Comparison of ENCODE assay signal across 1 cellular context in the genomic region with DNA sequence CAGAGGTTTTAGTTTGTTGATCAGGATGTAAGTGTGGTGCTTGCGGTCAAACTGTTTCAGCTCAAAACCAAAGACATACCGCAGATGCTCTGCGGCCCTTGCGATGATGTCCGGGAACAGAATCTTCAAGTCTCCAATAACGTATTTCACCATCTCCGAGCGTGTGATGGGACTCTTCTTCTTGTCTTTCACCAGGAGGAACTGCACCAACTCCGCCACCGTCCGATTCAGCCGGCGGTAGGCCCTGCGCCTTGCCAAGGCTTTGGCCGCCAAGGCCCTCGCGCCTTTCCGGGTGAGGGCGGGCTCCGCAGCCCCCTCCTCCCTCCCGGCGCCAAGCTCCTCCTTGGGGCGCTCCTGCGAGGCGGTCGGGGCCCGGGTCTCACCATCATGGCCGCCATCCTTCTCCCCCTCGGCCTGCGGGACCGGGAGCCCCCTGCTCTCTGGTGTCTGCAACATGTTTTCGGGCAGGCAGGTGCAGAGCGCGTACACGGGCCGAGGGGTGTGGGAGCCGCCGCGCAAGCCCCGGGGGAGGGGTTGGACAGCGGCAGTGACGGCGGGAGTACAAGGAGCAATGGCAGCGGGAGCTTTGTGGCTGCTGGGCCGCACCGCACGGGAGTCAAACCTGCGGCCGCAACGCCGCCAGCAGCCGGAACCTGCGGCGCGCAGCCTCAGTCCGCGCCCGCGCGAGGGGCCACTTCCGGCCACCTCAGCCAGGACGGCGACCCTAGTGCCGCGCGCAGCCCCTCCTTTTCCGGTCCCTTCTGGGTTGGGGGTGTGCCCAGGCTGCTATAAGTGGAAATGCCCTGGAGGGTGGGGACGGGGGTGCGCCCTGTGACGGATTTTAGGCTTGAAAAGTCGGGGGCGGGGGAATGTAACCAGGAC.
TF ChIP-seq lines count a peak whose summit lies in the region.

A gene with protein sequence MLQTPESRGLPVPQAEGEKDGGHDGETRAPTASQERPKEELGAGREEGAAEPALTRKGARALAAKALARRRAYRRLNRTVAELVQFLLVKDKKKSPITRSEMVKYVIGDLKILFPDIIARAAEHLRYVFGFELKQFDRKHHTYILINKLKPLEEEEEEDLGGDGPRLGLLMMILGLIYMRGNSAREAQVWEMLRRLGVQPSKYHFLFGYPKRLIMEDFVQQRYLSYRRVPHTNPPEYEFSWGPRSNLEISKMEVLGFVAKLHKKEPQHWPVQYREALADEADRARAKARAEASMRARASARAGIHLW (minus strand): TSS at position 699 of the 882 bp plus-strand sequence. CDS start 243 bp downstream, at position 456.

TF ChIP-seq in K562, 482 proteins besides CTCF, POLR2A, EP300 and RAD21 (continued from another document and continues in another):
- TF ChIP-seq, protein P1, sequence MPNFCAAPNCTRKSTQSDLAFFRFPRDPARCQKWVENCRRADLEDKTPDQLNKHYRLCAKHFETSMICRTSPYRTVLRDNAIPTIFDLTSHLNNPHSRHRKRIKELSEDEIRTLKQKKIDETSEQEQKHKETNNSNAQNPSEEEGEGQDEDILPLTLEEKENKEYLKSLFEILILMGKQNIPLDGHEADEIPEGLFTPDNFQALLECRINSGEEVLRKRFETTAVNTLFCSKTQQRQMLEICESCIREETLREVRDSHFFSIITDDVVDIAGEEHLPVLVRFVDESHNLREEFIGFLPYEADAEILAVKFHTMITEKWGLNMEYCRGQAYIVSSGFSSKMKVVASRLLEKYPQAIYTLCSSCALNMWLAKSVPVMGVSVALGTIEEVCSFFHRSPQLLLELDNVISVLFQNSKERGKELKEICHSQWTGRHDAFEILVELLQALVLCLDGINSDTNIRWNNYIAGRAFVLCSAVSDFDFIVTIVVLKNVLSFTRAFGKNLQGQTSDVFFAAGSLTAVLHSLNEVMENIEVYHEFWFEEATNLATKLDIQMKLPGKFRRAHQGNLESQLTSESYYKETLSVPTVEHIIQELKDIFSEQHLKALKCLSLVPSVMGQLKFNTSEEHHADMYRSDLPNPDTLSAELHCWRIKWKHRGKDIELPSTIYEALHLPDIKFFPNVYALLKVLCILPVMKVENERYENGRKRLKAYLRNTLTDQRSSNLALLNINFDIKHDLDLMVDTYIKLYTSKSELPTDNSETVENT (CRISPR knock-in tag; IDR thresholded peaks at IDR 0.05), result peak; percentile 75; the same call in 1 of the 2 replicates
- no peak for TF ChIP-seq CC2D1A (IDR thresholded peaks at IDR 0.05)
- TF ChIP-seq POLR2AphosphoS5 (IDR thresholded peaks at IDR 0.05; ENCODE audit: control insufficient read depth, insufficient read depth, low read depth, low read length), result peak; percentile 43
- no peak for TF ChIP-seq ZNF239 (CRISPR knock-in tag; IDR thresholded peaks at IDR 0.05)
- 0 out of 2 replicates have a peak, but pooled peaks have one; percentile 19 for TF ChIP-seq ZNF583 (CRISPR knock-in tag; IDR thresholded peaks at IDR 0.05)
- 0 out of 4 replicates have a peak, but pooled peaks of 1 of the 2 experiments have one; percentile 55 for TF ChIP-seq MLX (CRISPR knock-in tag; conservative IDR thresholded peaks at IDR 0.05)
- TF ChIP-seq SMAD3 (CRISPR knock-in tag; conservative IDR thresholded peaks at IDR 0.05), result no peak
- no peak for TF ChIP-seq ZNF79 (CRISPR knock-in tag; IDR thresholded peaks at IDR 0.05; ENCODE audit: low read depth)
- peak; percentile 85 for TF ChIP-seq ZNF263 (CRISPR knock-in tag; IDR thresholded peaks at IDR 0.05; ENCODE audit: borderline replicate concordance)
- no peak for TF ChIP-seq ZNF175 (CRISPR knock-in tag; IDR thresholded peaks at IDR 0.05; ENCODE audit: low read depth)
- TF ChIP-seq ZFP36 (IDR thresholded peaks at IDR 0.05; ENCODE audit: low read depth, low read length, partially characterized antibody), result no peak
- no peak for TF ChIP-seq KHSRP (IDR thresholded peaks at IDR 0.05)
- TF ChIP-seq TRIM24 (IDR thresholded peaks at IDR 0.05), result peak in 1 of 2 experiments; percentile 82; a peak in 2 of 4 replicates
- no peak for TF ChIP-seq STAT5B (CRISPR knock-in tag; IDR thresholded peaks at IDR 0.05)
- TF ChIP-seq, protein P2, sequence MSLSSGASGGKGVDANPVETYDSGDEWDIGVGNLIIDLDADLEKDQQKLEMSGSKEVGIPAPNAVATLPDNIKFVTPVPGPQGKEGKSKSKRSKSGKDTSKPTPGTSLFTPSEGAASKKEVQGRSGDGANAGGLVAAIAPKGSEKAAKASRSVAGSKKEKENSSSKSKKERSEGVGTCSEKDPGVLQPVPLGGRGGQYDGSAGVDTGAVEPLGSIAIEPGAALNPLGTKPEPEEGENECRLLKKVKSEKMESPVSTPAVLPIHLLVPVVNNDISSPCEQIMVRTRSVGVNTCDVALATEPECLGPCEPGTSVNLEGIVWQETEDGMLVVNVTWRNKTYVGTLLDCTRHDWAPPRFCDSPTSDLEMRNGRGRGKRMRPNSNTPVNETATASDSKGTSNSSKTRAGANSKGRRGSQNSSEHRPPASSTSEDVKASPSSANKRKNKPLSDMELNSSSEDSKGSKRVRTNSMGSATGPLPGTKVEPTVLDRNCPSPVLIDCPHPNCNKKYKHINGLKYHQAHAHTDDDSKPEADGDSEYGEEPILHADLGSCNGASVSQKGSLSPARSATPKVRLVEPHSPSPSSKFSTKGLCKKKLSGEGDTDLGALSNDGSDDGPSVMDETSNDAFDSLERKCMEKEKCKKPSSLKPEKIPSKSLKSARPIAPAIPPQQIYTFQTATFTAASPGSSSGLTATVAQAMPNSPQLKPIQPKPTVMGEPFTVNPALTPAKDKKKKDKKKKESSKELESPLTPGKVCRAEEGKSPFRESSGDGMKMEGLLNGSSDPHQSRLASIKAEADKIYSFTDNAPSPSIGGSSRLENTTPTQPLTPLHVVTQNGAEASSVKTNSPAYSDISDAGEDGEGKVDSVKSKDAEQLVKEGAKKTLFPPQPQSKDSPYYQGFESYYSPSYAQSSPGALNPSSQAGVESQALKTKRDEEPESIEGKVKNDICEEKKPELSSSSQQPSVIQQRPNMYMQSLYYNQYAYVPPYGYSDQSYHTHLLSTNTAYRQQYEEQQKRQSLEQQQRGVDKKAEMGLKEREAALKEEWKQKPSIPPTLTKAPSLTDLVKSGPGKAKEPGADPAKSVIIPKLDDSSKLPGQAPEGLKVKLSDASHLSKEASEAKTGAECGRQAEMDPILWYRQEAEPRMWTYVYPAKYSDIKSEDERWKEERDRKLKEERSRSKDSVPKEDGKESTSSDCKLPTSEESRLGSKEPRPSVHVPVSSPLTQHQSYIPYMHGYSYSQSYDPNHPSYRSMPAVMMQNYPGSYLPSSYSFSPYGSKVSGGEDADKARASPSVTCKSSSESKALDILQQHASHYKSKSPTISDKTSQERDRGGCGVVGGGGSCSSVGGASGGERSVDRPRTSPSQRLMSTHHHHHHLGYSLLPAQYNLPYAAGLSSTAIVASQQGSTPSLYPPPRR (CRISPR knock-in tag; IDR thresholded peaks at IDR 0.05; ENCODE audit: borderline replicate concordance), result no peak
- TF ChIP-seq, protein P3, sequence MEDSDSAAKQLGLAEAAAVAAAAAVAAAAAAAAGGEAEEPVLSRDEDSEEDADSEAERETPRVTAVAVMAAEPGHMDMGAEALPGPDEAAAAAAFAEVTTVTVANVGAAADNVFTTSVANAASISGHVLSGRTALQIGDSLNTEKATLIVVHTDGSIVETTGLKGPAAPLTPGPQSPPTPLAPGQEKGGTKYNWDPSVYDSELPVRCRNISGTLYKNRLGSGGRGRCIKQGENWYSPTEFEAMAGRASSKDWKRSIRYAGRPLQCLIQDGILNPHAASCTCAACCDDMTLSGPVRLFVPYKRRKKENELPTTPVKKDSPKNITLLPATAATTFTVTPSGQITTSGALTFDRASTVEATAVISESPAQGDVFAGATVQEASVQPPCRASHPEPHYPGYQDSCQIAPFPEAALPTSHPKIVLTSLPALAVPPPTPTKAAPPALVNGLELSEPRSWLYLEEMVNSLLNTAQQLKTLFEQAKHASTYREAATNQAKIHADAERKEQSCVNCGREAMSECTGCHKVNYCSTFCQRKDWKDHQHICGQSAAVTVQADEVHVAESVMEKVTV (CRISPR knock-in tag; IDR thresholded peaks at IDR 0.05), result no peak
- peak; percentile 77 for TF ChIP-seq RB1 (IDR thresholded peaks at IDR 0.05; ENCODE audit: low read depth)
- no peak for TF ChIP-seq POLR2H (tag; IDR thresholded peaks at IDR 0.05; ENCODE audit: low read depth)
- TF ChIP-seq, protein P4, sequence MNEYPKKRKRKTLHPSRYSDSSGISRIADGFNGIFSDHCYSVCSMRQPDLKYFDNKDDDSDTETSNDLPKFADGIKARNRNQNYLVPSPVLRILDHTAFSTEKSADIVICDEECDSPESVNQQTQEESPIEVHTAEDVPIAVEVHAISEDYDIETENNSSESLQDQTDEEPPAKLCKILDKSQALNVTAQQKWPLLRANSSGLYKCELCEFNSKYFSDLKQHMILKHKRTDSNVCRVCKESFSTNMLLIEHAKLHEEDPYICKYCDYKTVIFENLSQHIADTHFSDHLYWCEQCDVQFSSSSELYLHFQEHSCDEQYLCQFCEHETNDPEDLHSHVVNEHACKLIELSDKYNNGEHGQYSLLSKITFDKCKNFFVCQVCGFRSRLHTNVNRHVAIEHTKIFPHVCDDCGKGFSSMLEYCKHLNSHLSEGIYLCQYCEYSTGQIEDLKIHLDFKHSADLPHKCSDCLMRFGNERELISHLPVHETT (CRISPR knock-in tag; conservative IDR thresholded peaks at IDR 0.05 in 1 of 2, IDR thresholded peaks at IDR 0.05 in 1 of 2), result no peak
- TF ChIP-seq ZC3H8 (IDR thresholded peaks at IDR 0.05), result no peak
- TF ChIP-seq, protein P5, sequence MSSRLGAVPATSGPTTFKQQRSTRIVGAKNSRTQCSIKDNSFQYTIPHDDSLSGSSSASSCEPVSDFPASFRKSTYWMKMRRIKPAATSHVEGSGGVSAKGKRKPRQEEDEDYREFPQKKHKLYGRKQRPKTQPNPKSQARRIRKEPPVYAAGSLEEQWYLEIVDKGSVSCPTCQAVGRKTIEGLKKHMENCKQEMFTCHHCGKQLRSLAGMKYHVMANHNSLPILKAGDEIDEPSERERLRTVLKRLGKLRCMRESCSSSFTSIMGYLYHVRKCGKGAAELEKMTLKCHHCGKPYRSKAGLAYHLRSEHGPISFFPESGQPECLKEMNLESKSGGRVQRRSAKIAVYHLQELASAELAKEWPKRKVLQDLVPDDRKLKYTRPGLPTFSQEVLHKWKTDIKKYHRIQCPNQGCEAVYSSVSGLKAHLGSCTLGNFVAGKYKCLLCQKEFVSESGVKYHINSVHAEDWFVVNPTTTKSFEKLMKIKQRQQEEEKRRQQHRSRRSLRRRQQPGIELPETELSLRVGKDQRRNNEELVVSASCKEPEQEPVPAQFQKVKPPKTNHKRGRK (tag; IDR thresholded peaks at IDR 0.05), result no peak
- no peak for TF ChIP-seq CTCFL (IDR thresholded peaks at IDR 0.05; ENCODE audit: borderline replicate concordance, insufficient read depth, low read depth, low read length, poor library complexity, severe bottlenecking)
- TF ChIP-seq ETV1 (tag; conservative IDR thresholded peaks at IDR 0.05; ENCODE audit: low read depth), result peak; percentile 34
- no peak for TF ChIP-seq HNRNPH1 (optimal IDR thresholded peaks at IDR 0.05; ENCODE audit: low read depth, low read length)
- TF ChIP-seq PHF21A (IDR thresholded peaks at IDR 0.05; ENCODE audit: borderline replicate concordance, low read depth), result no peak
- TF ChIP-seq TAF1 (IDR thresholded peaks at IDR 0.05; ENCODE audit: control insufficient read depth, extremely low read depth, insufficient read depth, low read length, severe bottlenecking), result peak; percentile 87
- TF ChIP-seq CBX1 (IDR thresholded peaks at IDR 0.05; ENCODE audit: low read depth), result peak; percentile 80; the same call in 1 of the 2 replicates
- TF ChIP-seq TCF3 (CRISPR knock-in tag; IDR thresholded peaks at IDR 0.05), result no peak
- peak; percentile 85 to 98 (median 92); a peak in 5 of 6 replicates for TF ChIP-seq ZBTB11 (CRISPR knock-in tag; IDR thresholded peaks at IDR 0.05)
